In genomic region chr6:122839906-122840305, GRCh38 we compare ENCODE assay signal across 16 cellular contexts. TPM values are rescaled to one million over a fixed set of nuclear protein-coding genes. Genes with fewer than 3 reads are reported as not detected.
DNase-seq lines count a peak whose midpoint lies in the region; ATAC-seq and TF ChIP-seq lines count a peak whose summit lies in the region.
"Had no signal": no experiment of that assay in that cellular context is flagged by ENCODE, and none has a peak within 500 bp of the region (broad histone marks: within the 10 kb centered on the region; RNA-seq: fewer than 3 reads in every experiment).

No MANE protein-coding gene starts in this region.

- ATAC-seq in stimulated activated naive CD8-positive, alpha-beta T cell treated with anti-CD3 and anti-CD28 coated beads, Interleukin-15, amount 100 ng/mL, for 72 hours = peak; percentile 35
- no peak for ATAC-seq in stimulated activated naive CD8-positive, alpha-beta T cell treated with anti-CD3 and anti-CD28 coated beads, Interleukin-15, Interleukin-2, amounts not matched to agents 100 U/mL and 50 U/mL, for 24 hours
- ATAC-seq in HG02973 (IDR thresholded peaks at IDR 0.05; ENCODE audit: unreplicated experiment) (peak; percentile 27), RWPE2 (ENCODE audit: low read depth) (0 out of 3 replicates have a peak, but pooled peaks have one; percentile 27)
- ATAC-seq in stimulated activated effector memory CD8-positive, alpha-beta T cell treated with anti-CD3 and anti-CD28 coated beads, Interleukin-12 subunit alpha, Interleukin-12 subunit beta, amount 100 ng/mL, for 72 hours = peak; percentile 21

- H2AFZ ChIP-seq in Karpas-422 (ENCODE audit: low read length) = no peak overlapping the region

- DNase-seq in stimulated activated naive CD8-positive, alpha-beta T cell treated with anti-CD3 and anti-CD28 coated beads, Interleukin-15, amount 100 ng/mL, for 72 hours = no peak
- DNase-seq in stimulated activated naive CD8-positive, alpha-beta T cell treated with anti-CD3 and anti-CD28 coated beads, Interleukin-15, Interleukin-2, amounts not matched to agents 100 U/mL and 50 U/mL, for 24 hours = no peak
- DNase-seq in RWPE2 (ENCODE audit: low spot score) (no peak), NCI-H2227 treated with DMSO at 0.1 percent for 48 hours (lab: John Stamatoyannopoulos, UW) (no peak), Karpas-422 (no peak)
- DNase-seq in stimulated activated effector memory CD8-positive, alpha-beta T cell treated with anti-CD3 and anti-CD28 coated beads, Interleukin-12 subunit alpha, Interleukin-12 subunit beta, amount 100 ng/mL, for 72 hours (ENCODE audit: low spot score in 2 of 2) = no peak
- no peak for DNase-seq in stimulated activated naive CD4-positive, alpha-beta T cell (lab: John Stamatoyannopoulos, UW)
- DNase-seq: aorta, NCI-H2107 had no signal

- no peaks in the 10 kb centered on the region for H3K4me1 Mint-ChIP-seq in stimulated activated naive CD8-positive, alpha-beta T cell treated with anti-CD3 and anti-CD28 coated beads, Interleukin-15, amount 100 ng/mL, for 72 hours
- no peaks in the 10 kb centered on the region for H3K4me1 Mint-ChIP-seq in stimulated activated effector memory CD8-positive, alpha-beta T cell treated with anti-CD3 and anti-CD28 coated beads, Interleukin-12 subunit alpha, Interleukin-12 subunit beta, amount 100 ng/mL, for 72 hours
- H3K4me1 Mint-ChIP-seq: activated CD4-positive, alpha-beta T cell treated with anti-CD3 and anti-CD28 coated beads for 36 hours; activated naive CD4-positive, alpha-beta T cell treated with anti-CD3 and anti-CD28 coated beads, Interleukin-2, amount 50 U/mL, for 24 hours had no signal

- no peaks in the 10 kb centered on the region for H3K79me2 ChIP-seq in Karpas-422 (ENCODE audit: low read length)

- H3K27ac Mint-ChIP-seq in stimulated activated naive CD8-positive, alpha-beta T cell treated with anti-CD3 and anti-CD28 coated beads, Interleukin-15, amount 100 ng/mL, for 72 hours = no peak overlapping the region
- no peak overlapping the region for H3K27ac Mint-ChIP-seq in stimulated activated effector memory CD8-positive, alpha-beta T cell treated with anti-CD3 and anti-CD28 coated beads, Interleukin-12 subunit alpha, Interleukin-12 subunit beta, amount 100 ng/mL, for 72 hours
- H3K27ac Mint-ChIP-seq: activated CD4-positive, alpha-beta T cell treated with anti-CD3 and anti-CD28 coated beads for 36 hours; activated naive CD4-positive, alpha-beta T cell treated with anti-CD3 and anti-CD28 coated beads, Interleukin-2, amount 50 U/mL, for 24 hours had no signal

- H3K27me3 ChIP-seq in RWPE2 (ENCODE audit: insufficient read depth, poor library complexity, severe bottlenecking) (no peaks in the 10 kb centered on the region), Karpas-422 (ENCODE audit: low read length) (no peaks in the 10 kb centered on the region)
- H3K27me3 ChIP-seq: BE2C, suprapubic skin, vagina had no signal

- H3K4me3 ChIP-seq in RWPE2 (ENCODE audit: severe bottlenecking) = no peak overlapping the region
- H3K4me3 ChIP-seq in Karpas-422 (ENCODE audit: low read length) = no peak overlapping the region
- H3K4me3 ChIP-seq: lung, suprapubic skin, vagina had no signal

- peaks cover 11% of the 10 kb centered on the region for H3K27me3 Mint-ChIP-seq in stimulated activated naive CD8-positive, alpha-beta T cell treated with anti-CD3 and anti-CD28 coated beads, Interleukin-15, amount 100 ng/mL, for 72 hours

- H4K20me1 ChIP-seq in Karpas-422 (ENCODE audit: insufficient read depth, low read depth, low read length) = no peaks in the 10 kb centered on the region

- no peaks in the 10 kb centered on the region for H3K36me3 Mint-ChIP-seq in stimulated activated effector memory CD8-positive, alpha-beta T cell treated with anti-CD3 and anti-CD28 coated beads, Interleukin-12 subunit alpha, Interleukin-12 subunit beta, amount 100 ng/mL, for 72 hours
- H3K36me3 Mint-ChIP-seq: activated naive CD4-positive, alpha-beta T cell treated with anti-CD3 and anti-CD28 coated beads, Interleukin-2, amount 50 U/mL, for 24 hours had no signal

- no peaks in the 10 kb centered on the region for H3K9me3 ChIP-seq in RWPE2 (ENCODE audit: severe bottlenecking)
- no peaks in the 10 kb centered on the region for H3K9me3 ChIP-seq in Karpas-422 (ENCODE audit: low read length)
- H3K9me3 ChIP-seq: BE2C, suprapubic skin, vagina had no signal

- H3K9ac ChIP-seq in Karpas-422 (ENCODE audit: low read length) = no peak overlapping the region

- no peaks in the 10 kb centered on the region for H3K9me2 ChIP-seq in Karpas-422 (replicated peaks; ENCODE audit: insufficient read depth, low read length)

- H3K4me1 ChIP-seq in RWPE2 (ENCODE audit: insufficient read depth, poor library complexity, severe bottlenecking) (no peaks in the 10 kb centered on the region), Karpas-422 (ENCODE audit: low read length) (no peaks in the 10 kb centered on the region)
- H3K4me1 ChIP-seq: BE2C, vagina had no signal

- no peak overlapping the region for H3K4me2 ChIP-seq in Karpas-422 (ENCODE audit: low read depth, low read length, poor library complexity, severe bottlenecking)

- no peak overlapping the region for H3K4me3 Mint-ChIP-seq in stimulated activated naive CD8-positive, alpha-beta T cell treated with anti-CD3 and anti-CD28 coated beads, Interleukin-15, amount 100 ng/mL, for 72 hours
- H3K4me3 Mint-ChIP-seq in stimulated activated effector memory CD8-positive, alpha-beta T cell treated with anti-CD3 and anti-CD28 coated beads, Interleukin-12 subunit alpha, Interleukin-12 subunit beta, amount 100 ng/mL, for 72 hours = no peak overlapping the region
- H3K4me3 Mint-ChIP-seq: activated CD4-positive, alpha-beta T cell treated with anti-CD3 and anti-CD28 coated beads for 36 hours; activated naive CD4-positive, alpha-beta T cell treated with anti-CD3 and anti-CD28 coated beads, Interleukin-2, amount 50 U/mL, for 24 hours had no signal

- no peaks in the 10 kb centered on the region for H3K9me3 Mint-ChIP-seq in stimulated activated naive CD8-positive, alpha-beta T cell treated with anti-CD3 and anti-CD28 coated beads, Interleukin-15, amount 100 ng/mL, for 72 hours
- H3K9me3 Mint-ChIP-seq in stimulated activated effector memory CD8-positive, alpha-beta T cell treated with anti-CD3 and anti-CD28 coated beads, Interleukin-12 subunit alpha, Interleukin-12 subunit beta, amount 100 ng/mL, for 72 hours = no peaks in the 10 kb centered on the region
- H3K9me3 Mint-ChIP-seq: activated naive CD4-positive, alpha-beta T cell treated with anti-CD3 and anti-CD28 coated beads, Interleukin-2, amount 50 U/mL, for 24 hours had no signal

- H3K27ac ChIP-seq in RWPE2 (ENCODE audit: poor library complexity, severe bottlenecking) (no peak overlapping the region), Karpas-422 (ENCODE audit: low read length) (no peak overlapping the region)
- H3K27ac ChIP-seq: suprapubic skin, vagina had no signal

- TF ChIP-seq CTCF in RWPE2 (IDR thresholded peaks at IDR 0.05; ENCODE audit: poor library complexity, severe bottlenecking) = peak; percentile 33

- H3K36me3 ChIP-seq in RWPE2 (ENCODE audit: low read depth) (no peaks in the 10 kb centered on the region), Karpas-422 (ENCODE audit: insufficient read depth, low read length) (no peaks in the 10 kb centered on the region)
- H3K36me3 ChIP-seq: BE2C, suprapubic skin, vagina had no signal

RNA-seq across cellular contexts. Expression of gene SMPDL3A, which starts 50.8 kb away (rescaled TPM):
- total RNA-seq in Karpas-422 (2014; rRNA removed; shearing (Covaris generic); ENCODE audit: low replicate concordance) = not detected in 2 replicates
- total RNA-seq: activated CD4-positive, alpha-beta T cell treated with anti-CD3 and anti-CD28 coated beads for 36 hours had no signal
